In genomic region chr15:101710806-101711205, GRCh38 we compare ENCODE assay signal across 1 cellular context.
TF ChIP-seq lines count a peak whose summit lies in the region.

No MANE protein-coding gene starts in this region.

TF ChIP-seq in HepG2, 621 proteins besides CTCF, POLR2A, EP300 and RAD21 (continued from another document):
- TF ChIP-seq, protein P1, sequence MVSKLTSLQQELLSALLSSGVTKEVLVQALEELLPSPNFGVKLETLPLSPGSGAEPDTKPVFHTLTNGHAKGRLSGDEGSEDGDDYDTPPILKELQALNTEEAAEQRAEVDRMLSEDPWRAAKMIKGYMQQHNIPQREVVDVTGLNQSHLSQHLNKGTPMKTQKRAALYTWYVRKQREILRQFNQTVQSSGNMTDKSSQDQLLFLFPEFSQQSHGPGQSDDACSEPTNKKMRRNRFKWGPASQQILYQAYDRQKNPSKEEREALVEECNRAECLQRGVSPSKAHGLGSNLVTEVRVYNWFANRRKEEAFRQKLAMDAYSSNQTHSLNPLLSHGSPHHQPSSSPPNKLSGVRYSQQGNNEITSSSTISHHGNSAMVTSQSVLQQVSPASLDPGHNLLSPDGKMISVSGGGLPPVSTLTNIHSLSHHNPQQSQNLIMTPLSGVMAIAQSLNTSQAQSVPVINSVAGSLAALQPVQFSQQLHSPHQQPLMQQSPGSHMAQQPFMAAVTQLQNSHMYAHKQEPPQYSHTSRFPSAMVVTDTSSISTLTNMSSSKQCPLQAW (CRISPR knock-in tag; IDR thresholded peaks at IDR 0.05): no peak
- TF ChIP-seq ZNF710 (CRISPR knock-in tag; IDR thresholded peaks at IDR 0.05; ENCODE audit: borderline replicate concordance): no peak
- no peak for TF ChIP-seq FOXK2 (IDR thresholded peaks at IDR 0.05)
- TF ChIP-seq NONO (IDR thresholded peaks at IDR 0.05): no peak
- no peak for TF ChIP-seq NONO (CRISPR knock-in tag; conservative IDR thresholded peaks at IDR 0.05)
- TF ChIP-seq ZC3H13 (CRISPR knock-in tag; IDR thresholded peaks at IDR 0.05): no peak
- no peak for TF ChIP-seq KMT2A (CRISPR knock-in tag; IDR thresholded peaks at IDR 0.05)
- TF ChIP-seq SRSF1 (optimal IDR thresholded peaks at IDR 0.05; ENCODE audit: low read depth, low read length): no peak
- TF ChIP-seq HDAC1 (CRISPR knock-in tag; IDR thresholded peaks at IDR 0.05): no peak
- TF ChIP-seq NAIF1 (CRISPR knock-in tag; IDR thresholded peaks at IDR 0.05; ENCODE audit: borderline replicate concordance): no peak
- TF ChIP-seq PLSCR1 (CRISPR knock-in tag; IDR thresholded peaks at IDR 0.05; ENCODE audit: borderline replicate concordance): no peak
TF ChIP-seq in HepG2: peak in this region for 0.
